19 cellular contexts compared by ENCODE assay signal in the genomic region with DNA sequence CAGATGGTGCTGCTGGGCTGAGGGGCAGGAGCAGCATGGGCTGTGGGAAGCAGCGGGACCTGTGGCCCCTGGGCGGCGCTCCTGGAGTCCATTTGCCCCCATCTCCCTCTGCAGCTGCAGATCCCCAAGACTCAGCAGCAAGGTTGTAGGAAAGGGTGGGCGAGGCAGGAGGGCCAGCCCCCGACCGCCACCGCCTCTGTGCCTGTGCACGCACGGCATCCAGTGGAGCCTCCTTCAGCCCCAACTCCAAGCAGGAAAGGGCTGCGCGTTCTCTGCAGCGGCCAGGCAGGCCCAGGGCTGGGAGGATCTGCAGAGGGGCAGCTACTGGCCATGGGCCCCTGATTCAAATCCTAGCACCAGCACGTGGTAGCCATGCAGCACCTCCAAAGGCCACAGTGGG. TPM values are rescaled to one million over a fixed set of nuclear protein-coding genes. Genes with fewer than 3 reads are reported as not detected.
"Had no signal": no experiment of that assay in that cellular context is flagged by ENCODE, and none has a peak within 500 bp of the region (broad histone marks: within the 10 kb centered on the region; RNA-seq: fewer than 3 reads in every experiment).

No MANE protein-coding gene starts in this region.

- DNase-seq: effector memory CD4-positive, alpha-beta T cell; heart left ventricle; hippocampal formation; kidney glomerular epithelial cell; mesendoderm; naive B cell; psoas muscle; retina; spleen; stimulated activated CD4-positive, alpha-beta T cell treated with anti-CD3 and anti-CD28 coated beads, Interleukin-15, amount 100 ng/mL, for 24 hours; stimulated activated CD4-positive, alpha-beta T cell treated with anti-CD3 and anti-CD28 coated beads, Interleukin-1b, Interleukin-23, amount 100 ng/mL, for 48 hours; stimulated activated CD4-positive, alpha-beta T cell treated with anti-CD3 and anti-CD28 coated beads, Interleukin-4, amount 100 ng/mL, for 24 hours; testis; upper lobe of right lung had no signal

- H3K27ac ChIP-seq: heart left ventricle, psoas muscle, spleen, testis, tibial nerve, upper lobe of right lung, vagina had no signal

RNA-seq across cellular contexts. Expression of a gene that starts 20.8 kb away (rescaled TPM):
- total RNA-seq: liver, psoas muscle, sciatic nerve, spleen, tibial nerve, upper lobe of right lung, vagina had no signal

RNA-seq across cellular contexts. Expression of a gene that starts 53.0 kb away (rescaled TPM):
- total RNA-seq: frontal cortex had no signal
